Comparison of ENCODE assay signal across 8 cellular contexts in genomic region chr14:50003213-50004021, GRCh38.
DNase-seq lines count a peak whose midpoint lies in the region; TF ChIP-seq lines count a peak whose summit lies in the region.

No MANE protein-coding gene starts in this region.

- peak overlapping the region; percentile 86 for H3K4me2 ChIP-seq in MM.1S (ENCODE audit: low read depth, low read length)

- H3K4me3 ChIP-seq in H7 (ENCODE audit: insufficient read depth, low read depth, low read length), result peak overlapping the region; percentile 53
- H3K4me3 ChIP-seq in MM.1S (ENCODE audit: low read length), result peak overlapping the region; percentile 57
- H3K4me3 ChIP-seq in astrocyte of the spinal cord (ENCODE audit: low read depth, low read length), result peak overlapping the region; percentile 31
- peak overlapping the region; percentile 59 for H3K4me3 ChIP-seq in iPS-20b (ENCODE audit: low read length)

- TF ChIP-seq CTCF in GM10266 (IDR thresholded peaks at IDR 0.05; ENCODE audit: control insufficient read depth, insufficient read depth, low read depth, missing control alignments) (peak; percentile 28), MM.1S (IDR thresholded peaks at IDR 0.05; ENCODE audit: low read length) (peak; percentile 9; the same call in 1 of the 2 replicates), astrocyte of the spinal cord (IDR thresholded peaks at IDR 0.05; ENCODE audit: low read depth, low read length) (no peak)

- H4K20me1 ChIP-seq in MM.1S (ENCODE audit: insufficient read depth, low read length), result no peaks in the 10 kb centered on the region

- H3F3A ChIP-seq in MM.1S (ENCODE audit: insufficient read depth, low read length), result peaks cover 39% of the 10 kb centered on the region

- no peaks in the 10 kb centered on the region for H3K9me2 ChIP-seq in MM.1S (replicated peaks; ENCODE audit: insufficient read depth, low read length)

- peaks cover 43% of the 10 kb centered on the region for H3K4me1 ChIP-seq in MM.1S (ENCODE audit: low read length)
- peaks cover 14% of the 10 kb centered on the region for H3K4me1 ChIP-seq in iPS-20b (ENCODE audit: insufficient read depth, low read length)

- peak overlapping the region; percentile 97 for H3K9ac ChIP-seq in MM.1S (ENCODE audit: low read length)
- H3K9ac ChIP-seq in iPS-20b (ENCODE audit: low read depth, low read length), result no peak overlapping the region; the same call in 1 of the 2 replicates

- no peaks in the 10 kb centered on the region for H3K36me3 ChIP-seq in H7 (replicated peaks; ENCODE audit: control insufficient read depth, insufficient read depth, low read length)
- no peaks in the 10 kb centered on the region for H3K36me3 ChIP-seq in MM.1S (replicated peaks; ENCODE audit: insufficient read depth, low read length)
- H3K36me3 ChIP-seq in iPS-20b (ENCODE audit: insufficient read depth, low read depth, low read length), result no peaks in the 10 kb centered on the region

- H3K9me3 ChIP-seq in MM.1S (replicated peaks; ENCODE audit: insufficient read depth, low read length) (no peaks in the 10 kb centered on the region), iPS-20b (ENCODE audit: insufficient read depth, low read depth, low read length) (no peaks in the 10 kb centered on the region)

- peak; percentile 85 for DNase-seq in GM10266 (ENCODE audit: extremely low spot score)
- peak; percentile 79 for DNase-seq in H7
- peak; percentile 76 for DNase-seq in MM.1S
- DNase-seq in T-helper 2 cell, result peak; percentile 51 to 88 (median 65)
- peak; percentile 66 for DNase-seq in astrocyte of the spinal cord (ENCODE audit: low read depth, low spot score)
- DNase-seq in stimulated activated CD4-positive, alpha-beta T cell treated with anti-CD3 and anti-CD28 coated beads, Interleukin-12 subunit alpha, Interleukin-12 subunit beta, amount 100 ng/mL, for 24 hours (ENCODE audit: low read depth in 2 of 2), result peak; percentile 51 to 69
- DNase-seq in midbrain (lab: John Stamatoyannopoulos, UW), result no peak

- in situ Hi-C loops in astrocyte of the spinal cord (cut with HindIII; ENCODE audit: low sequenced_read_pairs), result no loop called here

- peak overlapping the region; percentile 100 for H3K27ac ChIP-seq in MM.1S (ENCODE audit: low read length)
- H3K27ac ChIP-seq in iPS-20b (ENCODE audit: low read length), result no peak overlapping the region

- H3K79me2 ChIP-seq in MM.1S (ENCODE audit: low read length), result no peaks in the 10 kb centered on the region

- peaks cover 13% of the 10 kb centered on the region for H3K27me3 ChIP-seq in H7 (ENCODE audit: control insufficient read depth, insufficient read depth, low read length)
- H3K27me3 ChIP-seq in MM.1S (replicated peaks; ENCODE audit: insufficient read depth, low read length), result no peaks in the 10 kb centered on the region
- H3K27me3 ChIP-seq in iPS-20b (ENCODE audit: insufficient read depth, low read length), result peaks cover 42% of the 10 kb centered on the region

- no peak overlapping the region for H2AFZ ChIP-seq in MM.1S (ENCODE audit: low read length)
